1 cellular context compared by ENCODE assay signal in genomic region chr1:16063921-16064320, GRCh38.
TF ChIP-seq lines count a peak whose summit lies in the region.

No MANE protein-coding gene starts in this region.

TF ChIP-seq in IMR-90, 13 proteins besides CTCF, POLR2A, EP300 and RAD21:
- TF ChIP-seq FOS (IDR thresholded peaks at IDR 0.05; ENCODE audit: low read depth, low read length) (no peak), ELK1 (IDR thresholded peaks at IDR 0.05; ENCODE audit: borderline replicate concordance, low read depth, low read length) (no peak), BHLHE40 (IDR thresholded peaks at IDR 0.05; ENCODE audit: low read depth, low read length) (no peak), NFE2L2 (IDR thresholded peaks at IDR 0.05; ENCODE audit: low read depth, low read length) (no peak), CHD1 (IDR thresholded peaks at IDR 0.05; ENCODE audit: low read depth, low read length) (no peak), CEBPB (IDR thresholded peaks at IDR 0.05; ENCODE audit: low read depth, low read length) (no peak), MAFK (IDR thresholded peaks at IDR 0.05; ENCODE audit: low read depth, low read length) (no peak), RCOR1 (IDR thresholded peaks at IDR 0.05; ENCODE audit: insufficient replicate concordance, low read length) (no peak), SMC3 (IDR thresholded peaks at IDR 0.05; ENCODE audit: low read depth, low read length) (no peak), MXI1 (IDR thresholded peaks at IDR 0.05; ENCODE audit: borderline replicate concordance, low read depth, low read length) (no peak), MAZ (IDR thresholded peaks at IDR 0.05; ENCODE audit: borderline replicate concordance, low read depth, low read length) (no peak), RFX5 (IDR thresholded peaks at IDR 0.05; ENCODE audit: low read depth, low read length) (no peak)
- TF ChIP-seq, protein P1, sequence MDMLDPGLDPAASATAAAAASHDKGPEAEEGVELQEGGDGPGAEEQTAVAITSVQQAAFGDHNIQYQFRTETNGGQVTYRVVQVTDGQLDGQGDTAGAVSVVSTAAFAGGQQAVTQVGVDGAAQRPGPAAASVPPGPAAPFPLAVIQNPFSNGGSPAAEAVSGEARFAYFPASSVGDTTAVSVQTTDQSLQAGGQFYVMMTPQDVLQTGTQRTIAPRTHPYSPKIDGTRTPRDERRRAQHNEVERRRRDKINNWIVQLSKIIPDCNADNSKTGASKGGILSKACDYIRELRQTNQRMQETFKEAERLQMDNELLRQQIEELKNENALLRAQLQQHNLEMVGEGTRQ (IDR thresholded peaks at IDR 0.05; ENCODE audit: low read depth, low read length): no peak
